Comparison of ENCODE assay signal across 15 cellular contexts in the genomic region with DNA sequence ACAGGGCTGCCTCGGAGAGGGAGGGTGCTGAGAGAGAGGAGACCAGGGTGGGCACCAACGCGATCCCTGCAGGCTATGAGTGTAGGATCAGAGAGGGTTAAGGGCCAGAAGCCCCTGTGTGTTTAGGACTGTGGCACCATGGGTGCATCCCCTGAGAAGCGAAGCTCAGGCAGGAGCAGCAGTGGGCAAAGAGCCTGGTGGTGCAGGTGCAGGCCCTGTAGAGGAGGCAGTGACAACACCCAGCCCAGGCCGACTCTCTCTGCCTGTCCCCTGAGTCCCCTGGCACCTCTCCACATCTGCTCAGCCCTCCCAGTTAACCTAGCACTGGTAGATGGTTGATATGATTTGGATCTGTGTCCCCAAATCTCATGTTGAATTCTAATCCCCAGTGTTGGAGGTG.
"Had no signal": no experiment of that assay in that cellular context is flagged by ENCODE, and none has a peak within 500 bp of the region (broad histone marks: within the 10 kb centered on the region; RNA-seq: fewer than 3 reads in every experiment).

No MANE protein-coding gene starts in this region.

- H3K4me3 Mint-ChIP-seq: dendritic cell treated with granulocyte-macrophage colony-stimulating factor and Interleukin-4, amounts not matched to agents 40 ng/mL and 50 ng/mL, for 4 days; effector memory CD8-positive, alpha-beta T cell; naive thymus-derived CD4-positive, alpha-beta T cell; type B pancreatic cell had no signal

- ATAC-seq: effector memory CD8-positive, alpha-beta T cell; gastrocnemius medialis; naive thymus-derived CD4-positive, alpha-beta T cell; sciatic nerve had no signal

- H3K36me3 Mint-ChIP-seq: naive thymus-derived CD4-positive, alpha-beta T cell; type B pancreatic cell had no signal

- DNase-seq: effector memory CD8-positive, alpha-beta T cell; gastrocnemius medialis; glutamatergic neuron; islet precursor cell; mammary epithelial cell; naive thymus-derived CD4-positive, alpha-beta T cell; spleen; stimulated activated CD4-positive, alpha-beta T cell treated with anti-CD3 and anti-CD28 coated beads, Interleukin-15, amount 100 ng/mL, for 24 hours; stimulated activated CD4-positive, alpha-beta T cell treated with anti-CD3 and anti-CD28 coated beads, Interleukin-1b, Interleukin-23, amount 100 ng/mL, for 48 hours; stimulated activated CD4-positive, alpha-beta T cell treated with anti-CD3 and anti-CD28 coated beads, Interleukin-4, amount 100 ng/mL, for 24 hours; stimulated activated naive CD4-positive, alpha-beta T cell; thyroid gland had no signal

- H3K9me3 Mint-ChIP-seq: dendritic cell treated with granulocyte-macrophage colony-stimulating factor and Interleukin-4, amounts not matched to agents 40 ng/mL and 50 ng/mL, for 4 days; effector memory CD8-positive, alpha-beta T cell; type B pancreatic cell had no signal

- H3K27ac Mint-ChIP-seq: dendritic cell treated with granulocyte-macrophage colony-stimulating factor and Interleukin-4, amounts not matched to agents 40 ng/mL and 50 ng/mL, for 4 days; effector memory CD8-positive, alpha-beta T cell; naive thymus-derived CD4-positive, alpha-beta T cell; type B pancreatic cell had no signal

- H3K27me3 Mint-ChIP-seq: type B pancreatic cell had no signal
